In the genomic region with DNA sequence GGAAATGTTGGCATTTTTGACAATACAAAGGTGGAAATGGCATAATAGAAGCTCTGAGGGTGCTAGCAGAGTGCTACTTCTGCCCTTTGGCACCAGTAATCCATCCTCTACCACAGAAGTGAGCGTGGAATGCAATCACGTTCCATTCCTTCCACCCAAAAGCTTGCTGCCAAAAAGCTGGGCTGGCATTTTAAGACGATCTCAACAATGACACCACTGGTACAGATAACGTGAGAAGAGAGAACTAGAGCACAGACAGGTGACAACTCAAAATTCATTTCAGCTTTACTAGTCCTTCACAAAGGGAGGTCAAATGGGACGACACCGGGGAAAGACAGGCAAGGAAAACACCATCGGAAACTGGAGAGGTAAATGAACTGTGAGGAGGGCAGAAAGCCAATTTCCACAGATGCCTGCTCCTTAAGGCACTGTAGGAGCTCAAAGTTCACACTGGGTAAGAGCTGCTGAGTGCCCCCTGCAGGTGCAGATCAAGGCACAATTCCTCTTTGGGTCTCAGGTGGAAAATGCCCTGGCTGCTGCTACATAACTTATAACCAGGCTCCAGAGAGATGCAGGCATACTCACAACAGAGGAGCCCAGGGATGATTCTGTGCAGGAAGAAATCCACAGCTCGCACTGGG, we compare ENCODE assay signal across 9 cellular contexts.
DNase-seq lines count a peak whose midpoint lies in the region; ATAC-seq and TF ChIP-seq lines count a peak whose summit lies in the region.
"Had no signal": no experiment of that assay in that cellular context is flagged by ENCODE, and none has a peak within 500 bp of the region (broad histone marks: within the 10 kb centered on the region; RNA-seq: fewer than 3 reads in every experiment).

No MANE protein-coding gene starts in this region.

- no peak overlapping the region for H3K4me3 ChIP-seq in HFF-Myc (replicated peaks; ENCODE audit: low read depth, low read length)
- H3K4me3 ChIP-seq: spleen had no signal

- peak; percentile 44 for TF ChIP-seq CTCF in HFF-Myc (IDR thresholded peaks at IDR 0.05; ENCODE audit: low read depth, low read length, missing control alignments)

- DNase-seq in ACHN (peak; percentile 88), HFF-Myc (ENCODE audit: extremely low read depth, low read depth) (no peak), islet precursor cell (peak; percentile 62), NCI-H128 (lab: John Stamatoyannopoulos, UW; ENCODE audit: unreplicated experiment) (no peak), DMS153 (lab: John Stamatoyannopoulos, UW) (no peak)
- DNase-seq: spleen had no signal

- ATAC-seq in SK-N-SH treated with all-trans-retinoic acid at 6 μM for 48 hours (peak; percentile 48), HG02970 (IDR thresholded peaks at IDR 0.05; ENCODE audit: low FRiP score, unreplicated experiment) (no peak), GM18520 (IDR thresholded peaks at IDR 0.05; ENCODE audit: unreplicated experiment) (no peak)

- in situ Hi-C loops in ACHN (cut with HindIII; ENCODE audit: low pct_ligation_motif_present, low pct_unique_long_range_greater_than_20kb, low sequenced_read_pairs), result no loop called here

TF ChIP-seq in SK-N-SH treated with all-trans-retinoic acid at 6 μM for 48 hours, 23 proteins besides CTCF, POLR2A, EP300 and RAD21:
- no peak for TF ChIP-seq OSR1 (CRISPR knock-in tag; IDR thresholded peaks at IDR 0.05)
- TF ChIP-seq, protein P1, sequence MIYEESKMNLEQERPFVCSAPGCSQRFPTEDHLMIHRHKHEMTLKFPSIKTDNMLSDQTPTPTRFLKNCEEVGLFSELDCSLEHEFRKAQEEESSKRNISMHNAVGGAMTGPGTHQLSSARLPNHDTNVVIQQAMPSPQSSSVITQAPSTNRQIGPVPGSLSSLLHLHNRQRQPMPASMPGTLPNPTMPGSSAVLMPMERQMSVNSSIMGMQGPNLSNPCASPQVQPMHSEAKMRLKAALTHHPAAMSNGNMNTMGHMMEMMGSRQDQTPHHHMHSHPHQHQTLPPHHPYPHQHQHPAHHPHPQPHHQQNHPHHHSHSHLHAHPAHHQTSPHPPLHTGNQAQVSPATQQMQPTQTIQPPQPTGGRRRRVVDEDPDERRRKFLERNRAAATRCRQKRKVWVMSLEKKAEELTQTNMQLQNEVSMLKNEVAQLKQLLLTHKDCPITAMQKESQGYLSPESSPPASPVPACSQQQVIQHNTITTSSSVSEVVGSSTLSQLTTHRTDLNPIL (CRISPR knock-in tag; IDR thresholded peaks at IDR 0.05; ENCODE audit: low read depth), result no peak
- no peak for TF ChIP-seq ZC3H10 (CRISPR knock-in tag; IDR thresholded peaks at IDR 0.05)
- no peak for TF ChIP-seq RARB (CRISPR knock-in tag; IDR thresholded peaks at IDR 0.05)
- no peak for TF ChIP-seq SNAI2 (CRISPR knock-in tag; IDR thresholded peaks at IDR 0.05)
- no peak for TF ChIP-seq ZFP3 (CRISPR knock-in tag; IDR thresholded peaks at IDR 0.05)
- no peak for TF ChIP-seq TCF4 (CRISPR knock-in tag; IDR thresholded peaks at IDR 0.05; ENCODE audit: borderline replicate concordance)
- TF ChIP-seq, protein P2, sequence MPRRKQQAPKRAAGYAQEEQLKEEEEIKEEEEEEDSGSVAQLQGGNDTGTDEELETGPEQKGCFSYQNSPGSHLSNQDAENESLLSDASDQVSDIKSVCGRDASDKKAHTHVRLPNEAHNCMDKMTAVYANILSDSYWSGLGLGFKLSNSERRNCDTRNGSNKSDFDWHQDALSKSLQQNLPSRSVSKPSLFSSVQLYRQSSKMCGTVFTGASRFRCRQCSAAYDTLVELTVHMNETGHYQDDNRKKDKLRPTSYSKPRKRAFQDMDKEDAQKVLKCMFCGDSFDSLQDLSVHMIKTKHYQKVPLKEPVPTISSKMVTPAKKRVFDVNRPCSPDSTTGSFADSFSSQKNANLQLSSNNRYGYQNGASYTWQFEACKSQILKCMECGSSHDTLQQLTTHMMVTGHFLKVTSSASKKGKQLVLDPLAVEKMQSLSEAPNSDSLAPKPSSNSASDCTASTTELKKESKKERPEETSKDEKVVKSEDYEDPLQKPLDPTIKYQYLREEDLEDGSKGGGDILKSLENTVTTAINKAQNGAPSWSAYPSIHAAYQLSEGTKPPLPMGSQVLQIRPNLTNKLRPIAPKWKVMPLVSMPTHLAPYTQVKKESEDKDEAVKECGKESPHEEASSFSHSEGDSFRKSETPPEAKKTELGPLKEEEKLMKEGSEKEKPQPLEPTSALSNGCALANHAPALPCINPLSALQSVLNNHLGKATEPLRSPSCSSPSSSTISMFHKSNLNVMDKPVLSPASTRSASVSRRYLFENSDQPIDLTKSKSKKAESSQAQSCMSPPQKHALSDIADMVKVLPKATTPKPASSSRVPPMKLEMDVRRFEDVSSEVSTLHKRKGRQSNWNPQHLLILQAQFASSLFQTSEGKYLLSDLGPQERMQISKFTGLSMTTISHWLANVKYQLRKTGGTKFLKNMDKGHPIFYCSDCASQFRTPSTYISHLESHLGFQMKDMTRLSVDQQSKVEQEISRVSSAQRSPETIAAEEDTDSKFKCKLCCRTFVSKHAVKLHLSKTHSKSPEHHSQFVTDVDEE (CRISPR knock-in tag; IDR thresholded peaks at IDR 0.05), result no peak
- TF ChIP-seq ISL1 (CRISPR knock-in tag; IDR thresholded peaks at IDR 0.05), result no peak
- no peak for TF ChIP-seq GLIS3 (CRISPR knock-in tag; IDR thresholded peaks at IDR 0.05)
- no peak for TF ChIP-seq ZNF8 (CRISPR knock-in tag; IDR thresholded peaks at IDR 0.05)
- TF ChIP-seq CSDC2 (CRISPR knock-in tag; IDR thresholded peaks at IDR 0.05), result no peak
- TF ChIP-seq, protein P3, sequence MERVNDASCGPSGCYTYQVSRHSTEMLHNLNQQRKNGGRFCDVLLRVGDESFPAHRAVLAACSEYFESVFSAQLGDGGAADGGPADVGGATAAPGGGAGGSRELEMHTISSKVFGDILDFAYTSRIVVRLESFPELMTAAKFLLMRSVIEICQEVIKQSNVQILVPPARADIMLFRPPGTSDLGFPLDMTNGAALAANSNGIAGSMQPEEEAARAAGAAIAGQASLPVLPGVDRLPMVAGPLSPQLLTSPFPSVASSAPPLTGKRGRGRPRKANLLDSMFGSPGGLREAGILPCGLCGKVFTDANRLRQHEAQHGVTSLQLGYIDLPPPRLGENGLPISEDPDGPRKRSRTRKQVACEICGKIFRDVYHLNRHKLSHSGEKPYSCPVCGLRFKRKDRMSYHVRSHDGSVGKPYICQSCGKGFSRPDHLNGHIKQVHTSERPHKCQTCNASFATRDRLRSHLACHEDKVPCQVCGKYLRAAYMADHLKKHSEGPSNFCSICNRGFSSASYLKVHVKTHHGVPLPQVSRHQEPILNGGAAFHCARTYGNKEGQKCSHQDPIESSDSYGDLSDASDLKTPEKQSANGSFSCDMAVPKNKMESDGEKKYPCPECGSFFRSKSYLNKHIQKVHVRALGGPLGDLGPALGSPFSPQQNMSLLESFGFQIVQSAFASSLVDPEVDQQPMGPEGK (CRISPR knock-in tag; IDR thresholded peaks at IDR 0.05; ENCODE audit: borderline replicate concordance), result no peak
- no peak for TF ChIP-seq PPARA (CRISPR knock-in tag; IDR thresholded peaks at IDR 0.05; ENCODE audit: borderline replicate concordance)

Comparison
In these comparisons a context has a peak if more than half of its experiments do, and no peak if none do; other contexts are left out.
1. DNase-seq: peak in ACHN (single experiment) and islet precursor cell (single experiment); none in HFF-Myc (single experiment), NCI-H128 (single experiment) and DMS153 (single experiment).